ENCODE assay signal across 8 cellular contexts in the genomic region with DNA sequence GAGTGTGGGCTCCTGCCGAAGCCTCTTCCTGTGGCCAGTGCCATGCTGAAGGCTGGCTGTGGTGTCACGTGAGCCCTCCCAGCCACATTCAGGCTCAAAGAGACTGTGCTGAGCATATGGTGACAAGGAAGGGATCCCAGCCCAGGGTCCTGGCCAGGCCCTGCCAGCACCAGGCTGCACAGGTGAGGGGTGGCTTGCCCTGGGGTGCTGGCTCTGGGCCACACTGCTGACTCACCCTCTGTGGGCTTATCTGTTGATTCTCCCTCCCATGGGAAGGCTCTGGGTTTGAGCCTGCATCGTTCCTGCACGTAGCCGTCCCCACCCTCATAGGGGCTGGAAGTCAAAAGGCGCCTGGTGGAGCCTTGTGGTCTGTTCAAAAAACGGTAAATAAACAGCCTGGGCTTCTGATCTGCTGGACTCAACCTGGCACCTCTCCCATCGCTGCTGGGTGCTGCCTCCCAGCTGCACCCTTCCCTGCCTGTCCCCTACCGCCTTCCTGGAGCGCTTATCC. TPM values are rescaled to one million over a fixed set of nuclear protein-coding genes. Genes with fewer than 3 reads are reported as not detected.
DNase-seq lines count a peak whose midpoint lies in the region; ATAC-seq and TF ChIP-seq lines count a peak whose summit lies in the region.

No MANE protein-coding gene starts in this region.

- H3K27me3 ChIP-seq in dorsolateral prefrontal cortex (no peaks in the 10 kb centered on the region), muscle layer of duodenum (ENCODE audit: low read depth, low read length) (no peaks in the 10 kb centered on the region)

- no peak for ATAC-seq in HG03280 (IDR thresholded peaks at IDR 0.05; ENCODE audit: unreplicated experiment)
- ATAC-seq in HG02852 (IDR thresholded peaks at IDR 0.05; ENCODE audit: unreplicated experiment) = no peak

- no peaks in the 10 kb centered on the region for H3K9me3 ChIP-seq in muscle layer of duodenum (ENCODE audit: control insufficient read depth in 1 of 2, low read length in 2 of 2)

- intact Hi-C loops in dorsolateral prefrontal cortex (cut with DNase I) = no loop called here

- H3K4me1 ChIP-seq in muscle layer of duodenum (ENCODE audit: control insufficient read depth in 1 of 2, insufficient read depth in 2 of 2, low read length in 2 of 2) = peaks cover 42 to 57% of the 10 kb centered on the region in 2 donors

- in situ Hi-C loops in G401 (cut with HindIII; ENCODE audit: low sequenced_read_pairs) = no loop called here
- in situ Hi-C loops in GM13976 (cut with MboI; ENCODE audit: low sequenced_read_pairs, unreplicated experiment) = no loop called here

- no peaks in the 10 kb centered on the region for H3K36me3 ChIP-seq in muscle layer of duodenum (ENCODE audit: control insufficient read depth in 1 of 2, insufficient read depth in 2 of 2, low read length in 2 of 2)

- peak; percentile 87 for DNase-seq in G401 (ENCODE audit: low spot score)
- DNase-seq in NCI-H69 (lab: John Stamatoyannopoulos, UW) = peak; percentile 97
- peak in 4 of 10 donors; percentile 61 to 71 (median 67) for DNase-seq in dorsolateral prefrontal cortex
- no peak for DNase-seq in GM13976 (ENCODE audit: low spot score)
- DNase-seq in NOMO-1 (lab: John Stamatoyannopoulos, UW; ENCODE audit: unreplicated experiment in 2 of 2) = no peak

- H3K4me3 ChIP-seq in dorsolateral prefrontal cortex (peak overlapping the region in 4 of 59 donors; percentile 4 to 30 (median 20)), muscle layer of duodenum (ENCODE audit: low read depth in 1 of 2, low read length in 2 of 2) (no peak overlapping the region)

- H3K27ac ChIP-seq in dorsolateral prefrontal cortex (peak overlapping the region; percentile 65 to 100 (median 97)), muscle layer of duodenum (ENCODE audit: low read length) (peak overlapping the region; percentile 82)

- no peak for TF ChIP-seq CTCF in dorsolateral prefrontal cortex (IDR thresholded peaks at IDR 0.05 in 54 of 56, conservative IDR thresholded peaks at IDR 0.05 in 2 of 56; ENCODE audit: low read depth in 1 of 56, partially characterized antibody in 56 of 56)
- TF ChIP-seq CTCF in GM13976 (IDR thresholded peaks at IDR 0.05; ENCODE audit: borderline replicate concordance, control extremely low read depth, extremely low read depth, insufficient read depth, missing control alignments) = no peak

RNA-seq across cellular contexts. Expression of a gene that starts 31.1 kb away (rescaled TPM):
- 90.2 and 121 TPM in 2 replicates for total RNA-seq in G401 (2014; rRNA removed; shearing (Covaris generic))
- total RNA-seq in dorsolateral prefrontal cortex = 100 to 1,000 TPM in 115 of 120 experiments, 10 to 100 TPM in 5; 88.3 to 281 (median 146) TPM

RNA-seq across cellular contexts. Expression of a gene that starts 47.7 kb away (rescaled TPM):
- 85.4 and 93.4 TPM in 2 replicates for total RNA-seq in G401 (2014; rRNA removed; shearing (Covaris generic))
- total RNA-seq in dorsolateral prefrontal cortex = 100 to 1,000 TPM in 5 of 120 experiments, 10 to 100 TPM in 115; 51.0 to 106 (median 74.7) TPM

Comparison
In these comparisons a context has a peak if more than half of its experiments do, and no peak if none do; other contexts are left out.
1. DNase-seq: peak in G401 (single experiment) and NCI-H69 (single experiment); none in GM13976 (single experiment) and NOMO-1 (0 of 2).